In genomic region chr15:40664909-40665308, GRCh38 we compare ENCODE assay signal across 1 cellular context.
TF ChIP-seq lines count a peak whose summit lies in the region.

No MANE protein-coding gene starts in this region.

TF ChIP-seq in K562, 482 proteins besides CTCF, POLR2A, EP300 and RAD21:
- no peak for TF ChIP-seq KAT2B (IDR thresholded peaks at IDR 0.05; ENCODE audit: low read depth, low read length)
- TF ChIP-seq MNT (conservative IDR thresholded peaks at IDR 0.05) = no peak
- TF ChIP-seq GABPA (tag; conservative IDR thresholded peaks at IDR 0.05; ENCODE audit: low read depth) = no peak
- TF ChIP-seq ZNF23 (CRISPR knock-in tag; IDR thresholded peaks at IDR 0.05) = no peak
- no peak for TF ChIP-seq ZNF212 (CRISPR knock-in tag; IDR thresholded peaks at IDR 0.05)
- peak; percentile 69 for TF ChIP-seq CBFA2T3 (IDR thresholded peaks at IDR 0.05)
- no peak for TF ChIP-seq HOMEZ (CRISPR knock-in tag; IDR thresholded peaks at IDR 0.05)
- 0 out of 2 replicates have a peak, but pooled peaks have one; percentile 26 for TF ChIP-seq CBFA2T2 (conservative IDR thresholded peaks at IDR 0.05)
- TF ChIP-seq TEAD4 (IDR thresholded peaks at IDR 0.05; ENCODE audit: low read length) = no peak
- TF ChIP-seq TEAD4 (CRISPR knock-in tag; IDR thresholded peaks at IDR 0.05; ENCODE audit: borderline replicate concordance) = no peak
- TF ChIP-seq ZNF444 (CRISPR knock-in tag; IDR thresholded peaks at IDR 0.05) = no peak
- TF ChIP-seq NFE2 (IDR thresholded peaks at IDR 0.05; ENCODE audit: low read depth) = peak; percentile 29; the same call in 1 of the 2 replicates
- TF ChIP-seq ARID1B (IDR thresholded peaks at IDR 0.05) = peak; percentile 38; the same call in 1 of the 2 replicates
- peak in 1 of 2 experiments; percentile 39; a peak in 1 of 4 replicates for TF ChIP-seq TRIM24 (IDR thresholded peaks at IDR 0.05)
